ENCODE assay signal across 36 cellular contexts in the genomic region with DNA sequence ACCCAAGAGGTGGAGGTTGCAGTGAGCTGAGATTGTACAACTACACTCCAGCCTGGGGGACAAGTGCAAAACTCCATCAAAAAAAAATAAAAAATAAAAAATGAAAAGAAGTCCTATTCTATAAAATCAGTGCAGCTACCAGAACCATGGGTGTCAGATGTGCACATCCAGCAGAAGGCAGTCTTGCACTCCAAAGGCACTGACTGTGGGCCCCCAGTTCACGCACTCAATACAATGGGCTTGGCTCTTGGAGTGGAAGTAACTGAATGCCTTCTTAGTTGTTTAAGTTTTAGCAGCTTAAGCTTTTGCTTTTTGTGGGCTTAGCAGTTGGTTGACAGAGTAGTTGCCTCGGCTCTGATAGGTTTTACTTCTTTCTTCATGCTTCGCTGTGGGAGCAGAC.
"Had no signal": no experiment of that assay in that cellular context is flagged by ENCODE, and none has a peak within 500 bp of the region (broad histone marks: within the 10 kb centered on the region; RNA-seq: fewer than 3 reads in every experiment).

No MANE protein-coding gene starts in this region.

- H3K4me1 ChIP-seq: adrenal gland, body of pancreas, breast epithelium had no signal

- H3K27me3 Mint-ChIP-seq: activated B cell treated with CpG ODN at 0.5 μM for 24 hours had no signal

- DNase-seq: activated B cell treated with CpG ODN at 0.5 μM for 24 hours; activated CD4-positive, alpha-beta memory T cell treated with anti-CD3 and anti-CD28 coated beads for 36 hours; activated CD4-positive, alpha-beta T cell treated with anti-CD3 and anti-CD28 coated beads for 4 hours; activated CD4-positive, alpha-beta T cell treated with anti-CD3 and anti-CD28 coated beads, Interleukin-2, amount 10 ng/mL, durations not matched to agents 24 days and 14 days; activated CD4-positive, alpha-beta T cell treated with anti-CD3 and anti-CD28 coated beads, Interleukin-2, amount 50 U/mL, for 1 hour; activated CD4-positive, alpha-beta T cell treated with anti-CD3 and anti-CD28 coated beads, Interleukin-2, amount 50 U/mL, for 4 hours; activated CD4-positive, CD25-positive, alpha-beta regulatory T cell treated with anti-CD3 and anti-CD28 coated beads, Interleukin-2, amount 50 U/mL, for 72 hours; activated CD8-positive, alpha-beta memory T cell treated with anti-CD3 and anti-CD28 coated beads, Interleukin-2, amount 50 U/mL, for 4 hours; activated CD8-positive, alpha-beta T cell treated with anti-CD3 and anti-CD28 coated beads for 36 hours; activated effector memory CD4-positive, alpha-beta T cell treated with anti-CD3 and anti-CD28 coated beads, Interleukin-2, amount 50 U/mL, for 16 hours; activated gamma-delta T cell treated with Interleukin-2 at 50 U/mL for 16 hours; activated naive CD4-positive, alpha-beta T cell; activated naive CD4-positive, alpha-beta T cell treated with anti-CD3 and anti-CD28 coated beads for 36 hours; activated naive CD4-positive, alpha-beta T cell treated with anti-CD3 and anti-CD28 coated beads, Interleukin-2, amount 50 U/mL, for 16 hours; activated naive CD8-positive, alpha-beta T cell treated with anti-CD3 and anti-CD28 coated beads for 36 hours; activated T-cell treated with anti-CD3 and anti-CD28 coated beads for 4 hours; activated T-cell treated with anti-CD3 and anti-CD28 coated beads, Interleukin-2, amount 50 U/mL, for 1 hour; activated T-cell treated with anti-CD3 and anti-CD28 coated beads, Interleukin-2, amount 50 U/mL, for 4 hours; activated T-cell treated with anti-CD3 and anti-CD28 coated beads, Interleukin-2, amount 50 U/mL, for 72 hours; adrenal gland; amniotic stem cell; aorta; body of pancreas; brain microvascular endothelial cell; central memory CD4-positive, alpha-beta T cell; T-helper 2 cell; T-helper 9 cell had no signal

- H3K27me3 ChIP-seq: adrenal gland, body of pancreas, brain microvascular endothelial cell had no signal

- H3K4me1 Mint-ChIP-seq: activated B cell treated with CpG ODN at 0.5 μM for 24 hours; activated CD4-positive, alpha-beta T cell treated with anti-CD3 and anti-CD28 coated beads, Interleukin-2, amount 10 ng/mL, durations not matched to agents 24 days and 14 days; activated naive CD8-positive, alpha-beta T cell treated with anti-CD3 and anti-CD28 coated beads for 36 hours; activated T-helper 17 cell treated with anti-CD3 and anti-CD28 coated beads, Interleukin-2, amount 50 U/mL, for 72 hours had no signal

- H3K36me3 Mint-ChIP-seq: activated naive CD8-positive, alpha-beta T cell treated with anti-CD3 and anti-CD28 coated beads for 36 hours had no signal

- H3K4me3 ChIP-seq: adrenal gland, body of pancreas, breast epithelium had no signal

- ATAC-seq: activated CD8-positive, alpha-beta T cell treated with anti-CD3 and anti-CD28 coated beads for 36 hours; activated naive CD4-positive, alpha-beta T cell treated with anti-CD3 and anti-CD28 coated beads, Interleukin-2, amount 50 U/mL, for 72 hours; activated T-cell treated with anti-CD3 and anti-CD28 coated beads, Interleukin-2, amount 50 U/mL, for 4 hours; activated T-cell treated with anti-CD3 and anti-CD28 coated beads, Interleukin-2, amount 50 U/mL, for 72 hours; activated T-helper 17 cell treated with anti-CD3 and anti-CD28 coated beads, Interleukin-2, amount 50 U/mL, for 72 hours; body of pancreas had no signal

- H3K27ac Mint-ChIP-seq: activated B cell treated with CpG ODN at 0.5 μM for 24 hours; activated CD4-positive, alpha-beta memory T cell treated with anti-CD3 and anti-CD28 coated beads for 36 hours; activated CD4-positive, alpha-beta T cell treated with anti-CD3 and anti-CD28 coated beads, Interleukin-2, amount 10 ng/mL, durations not matched to agents 24 days and 14 days; activated CD8-positive, alpha-beta T cell treated with anti-CD3 and anti-CD28 coated beads for 36 hours; activated naive CD4-positive, alpha-beta T cell treated with anti-CD3 and anti-CD28 coated beads for 36 hours; activated naive CD4-positive, alpha-beta T cell treated with anti-CD3 and anti-CD28 coated beads, Interleukin-2, amount 50 U/mL, for 72 hours; activated naive CD8-positive, alpha-beta T cell treated with anti-CD3 and anti-CD28 coated beads for 36 hours; activated T-cell treated with anti-CD3 and anti-CD28 coated beads, Interleukin-2, amount 50 U/mL, for 72 hours; activated T-helper 1 cell treated with anti-CD3 and anti-CD28 coated beads, Interleukin-12 subunit alpha, Interleukin-12 subunit beta, Interleukin-2, Interleukin-4 antibody, amounts not matched to agents 30 ng/mL and 10 ng/mL and 1 ng/mL, durations not matched to agents 14 hours and 24 hours and 36 hours; activated T-helper 17 cell treated with anti-CD3 and anti-CD28 coated beads, Interleukin-2, amount 50 U/mL, for 72 hours; T-helper 1 cell treated with Interleukin-12 subunit alpha and Interleukin-12 subunit beta and Interleukin-4 antibody, amounts not matched to agents 30 μg/mL and 1 μg/mL, for 36 hours; T-helper 2 cell treated with Interferon-gamma antibody and Interleukin-4, amounts not matched to agents 5 μg/mL and 100 μg/mL, for 36 hours had no signal

- H3K36me3 ChIP-seq: adrenal gland, brain microvascular endothelial cell, breast epithelium had no signal

- H3K4me3 Mint-ChIP-seq: activated B cell treated with CpG ODN at 0.5 μM for 24 hours; activated CD4-positive, alpha-beta memory T cell treated with anti-CD3 and anti-CD28 coated beads for 36 hours; activated CD4-positive, alpha-beta T cell treated with anti-CD3 and anti-CD28 coated beads, Interleukin-2, amount 10 ng/mL, durations not matched to agents 24 days and 14 days; activated CD8-positive, alpha-beta T cell treated with anti-CD3 and anti-CD28 coated beads for 36 hours; activated naive CD4-positive, alpha-beta T cell treated with anti-CD3 and anti-CD28 coated beads for 36 hours; activated naive CD8-positive, alpha-beta T cell treated with anti-CD3 and anti-CD28 coated beads for 36 hours; activated T-cell treated with anti-CD3 and anti-CD28 coated beads, Interleukin-2, amount 50 U/mL, for 4 hours; activated T-cell treated with anti-CD3 and anti-CD28 coated beads, Interleukin-2, amount 50 U/mL, for 72 hours; activated T-helper 1 cell treated with anti-CD3 and anti-CD28 coated beads, Interleukin-12 subunit alpha, Interleukin-12 subunit beta, Interleukin-2, Interleukin-4 antibody, amounts not matched to agents 30 ng/mL and 10 ng/mL and 1 ng/mL, durations not matched to agents 14 hours and 24 hours and 36 hours; activated T-helper 17 cell treated with anti-CD3 and anti-CD28 coated beads, Interleukin-2, amount 50 U/mL, for 72 hours; T-helper 1 cell treated with Interleukin-12 subunit alpha and Interleukin-12 subunit beta and Interleukin-4 antibody, amounts not matched to agents 30 μg/mL and 1 μg/mL, for 36 hours; T-helper 2 cell treated with Interferon-gamma antibody and Interleukin-4, amounts not matched to agents 5 μg/mL and 100 μg/mL, for 36 hours had no signal

- H3K9me3 ChIP-seq: adrenal gland had no signal

- H3K27ac ChIP-seq: adrenal gland, body of pancreas, brain microvascular endothelial cell, breast epithelium, VCaP had no signal

- FAIRE-seq: astrocyte, TTC549 had no signal
